8 cellular contexts compared by ENCODE assay signal in genomic region chr22:33920927-33921575, GRCh38. TPM values are rescaled to one million over a fixed set of nuclear protein-coding genes. Genes with fewer than 3 reads are reported as not detected.
DNase-seq lines count a peak whose midpoint lies in the region; ATAC-seq, FAIRE-seq and TF ChIP-seq lines count a peak whose summit lies in the region.

No MANE protein-coding gene starts in this region.

- no peak for TF ChIP-seq RAD21 in K562 (CRISPR knock-in tag; conservative IDR thresholded peaks at IDR 0.05 in 1 of 2, IDR thresholded peaks at IDR 0.05 in 1 of 2)

- intact Hi-C loops in K562 (cut with micrococcal nuclease) (loop anchor here (5.0 to 10.0 kb wide), 2 partner anchors 1104 to 1311 kb away; no protein-coding TSS in a partner anchor), aorta (cut with DNase I) (loop anchor here (5.0 to 10.0 kb wide), 7 partner anchors 69 to 619 kb away; no protein-coding TSS in a partner anchor)

- no peak for TF ChIP-seq EP300 in K562 (IDR thresholded peaks at IDR 0.05; ENCODE audit: low read length)

- no peaks in the 10 kb centered on the region for H3K36me3 ChIP-seq in K562 (ENCODE audit: control insufficient read depth, insufficient read depth, low read length)
- no peaks in the 10 kb centered on the region for H3K36me3 ChIP-seq in aorta (ENCODE audit: control insufficient read depth in 1 of 2, insufficient read depth in 2 of 2, low read length in 1 of 2)

- no peaks in the 10 kb centered on the region for H3K79me2 ChIP-seq in K562 (ENCODE audit: control insufficient read depth, insufficient read depth, low read length)

- H3K27me3 ChIP-seq in K562 (ENCODE audit: control insufficient read depth in 2 of 2, insufficient read depth in 2 of 2, low read length in 2 of 2), result no peaks in the 10 kb centered on the region
- no peaks in the 10 kb centered on the region for H3K27me3 ChIP-seq in aorta (ENCODE audit: control insufficient read depth in 1 of 2, insufficient read depth in 2 of 2, low read length in 1 of 2)

- H3K4me3 ChIP-seq in GM12865 (ENCODE audit: low read depth, low read length) (peak overlapping the region; percentile 85), K562 (peak overlapping the region; percentile 19; the same call in 1 of the 2 replicates), aorta (ENCODE audit: low read length in 2 of 2) (peak overlapping the region; percentile 69 to 90)

- H3K9me3 ChIP-seq in K562 (replicated peaks; ENCODE audit: control insufficient read depth, insufficient read depth, low read depth, low read length) (no peaks in the 10 kb centered on the region), aorta (ENCODE audit: control insufficient read depth, low read length) (no peaks in the 10 kb centered on the region)

- WGBS in K562 (ENCODE audit: insufficient coverage, low coverage, missing lambda C conversion rate), result 80% methylated on average over 3 of the region's 72 CpGs
- WGBS in aorta, 2 donors, result 0 to 1% methylated on average over 66 to 72 of the region's 72 CpGs

- H3K4me1 ChIP-seq in K562 (replicated peaks in 1 of 2; ENCODE audit: control insufficient read depth in 2 of 2, insufficient read depth in 2 of 2, low read length in 2 of 2) (peaks cover 0 to 17% of the 10 kb centered on the region in 2 experiments; a peak in 2 of 5 replicates), aorta (ENCODE audit: control insufficient read depth in 1 of 2, insufficient read depth in 2 of 2, low read length in 2 of 2) (peaks cover 0 to 2% of the 10 kb centered on the region in 2 donors)

- no peak for TF ChIP-seq POLR2A in K562 (conservative IDR thresholded peaks at IDR 0.05)

- BruUV-seq in K562 (replicated peaks; lab: Mats Ljungman, UMichigan), result no TSS peak

- CTCF ChIA-PET in K562 (lab: Yijun Ruan, JAX; ENCODE audit: low intra/inter-chr PET ratio), result no interaction called here

- no peak overlapping the region for H3K9ac ChIP-seq in K562 (ENCODE audit: insufficient read depth in 1 of 2, low read depth in 2 of 2, low read length in 2 of 2)

- TF ChIP-seq CTCF in GM12865 (IDR thresholded peaks at IDR 0.05; ENCODE audit: insufficient read depth, low read depth, low read length, missing control alignments) (no peak), K562 (IDR thresholded peaks at IDR 0.05 in 2 of 3, conservative IDR thresholded peaks at IDR 0.05 in 1 of 3; ENCODE audit: insufficient read depth in 2 of 3, low read depth in 1 of 3, low read length in 3 of 3) (no peak)

- in situ Hi-C loops in K562 (cut with MboI), result no loop called here

- no peak for FAIRE-seq in K562 (lab: Jason Lieb, UNC)

- no peak overlapping the region for H3K27ac ChIP-seq in K562 (ENCODE audit: extremely low read depth, low read depth, low read length)
- peak overlapping the region; percentile 6 to 34 for H3K27ac ChIP-seq in aorta (ENCODE audit: low read depth in 1 of 2, low read length in 2 of 2)

- no peak overlapping the region for H2AFZ ChIP-seq in K562 (ENCODE audit: low read depth, low read length)

- no peak overlapping the region for H3K4me2 ChIP-seq in K562 (ENCODE audit: insufficient read depth, low read length)

- H3K9me1 ChIP-seq in K562 (ENCODE audit: control insufficient read depth, insufficient read depth, low read length), result no peaks in the 10 kb centered on the region

- H4K20me1 ChIP-seq in K562 (replicated peaks; ENCODE audit: control insufficient read depth, insufficient read depth, low read length), result no peaks in the 10 kb centered on the region

- peak; percentile 98 for DNase-seq in GM12865 (ENCODE audit: low read depth)
- DNase-seq in NCI-H1436 (lab: John Stamatoyannopoulos, UW), result peak; percentile 95
- peak; percentile 97 for DNase-seq in T1000 (lab: John Stamatoyannopoulos, UW)
- peak; percentile 85 to 92 (median 90) for DNase-seq in K562 (ENCODE audit: extremely low read depth in 1 of 4, low spot score in 3 of 4)
- DNase-seq in hypothalamus (lab: John Stamatoyannopoulos, UW), result peak; percentile 67 to 99 (median 97)
- DNase-seq in retina, result peak; percentile 98
- DNase-seq in aorta, result peak; percentile 99 to 100

- POLR2A ChIA-PET in K562 (lab: Yijun Ruan, JAX), result interaction anchor here (0.6 kb wide), 1 partner anchor 1009 kb away, joined by 3 read pairs; no protein-coding TSS in a partner anchor

- ATAC-seq in HG02759 (IDR thresholded peaks at IDR 0.05; ENCODE audit: unreplicated experiment) (peak; percentile 74), K562 (peak; percentile 100), aorta (ENCODE audit: low FRiP score) (peak; percentile 96)

TF ChIP-seq in K562, 482 proteins besides CTCF, POLR2A, EP300 and RAD21 (continues in another document):
- TF ChIP-seq XRCC5 (IDR thresholded peaks at IDR 0.05; ENCODE audit: low read depth, low read length), result no peak
- no peak for TF ChIP-seq SMAD4 (CRISPR knock-in tag; conservative IDR thresholded peaks at IDR 0.05)
- no peak for TF ChIP-seq DLX4 (CRISPR knock-in tag; IDR thresholded peaks at IDR 0.05)
- no peak for TF ChIP-seq NCOA6 (IDR thresholded peaks at IDR 0.05)
- TF ChIP-seq POLR2B (IDR thresholded peaks at IDR 0.05; ENCODE audit: low read depth, partially characterized antibody), result no peak
- no peak for TF ChIP-seq SOX6 (IDR thresholded peaks at IDR 0.05)
- TF ChIP-seq ELF4 (CRISPR knock-in tag; IDR thresholded peaks at IDR 0.05), result no peak
- TF ChIP-seq CTBP1 (IDR thresholded peaks at IDR 0.05; ENCODE audit: borderline replicate concordance), result 0 out of 2 replicates have a peak, but pooled peaks have one; percentile 37
- no peak for TF ChIP-seq ZNF347 (CRISPR knock-in tag; IDR thresholded peaks at IDR 0.05; ENCODE audit: low read depth)
- TF ChIP-seq CBX8 (IDR thresholded peaks at IDR 0.05; ENCODE audit: borderline replicate concordance, extremely low read depth, low read depth, low read length, poor library complexity, severe bottlenecking), result no peak
- TF ChIP-seq, protein P1, sequence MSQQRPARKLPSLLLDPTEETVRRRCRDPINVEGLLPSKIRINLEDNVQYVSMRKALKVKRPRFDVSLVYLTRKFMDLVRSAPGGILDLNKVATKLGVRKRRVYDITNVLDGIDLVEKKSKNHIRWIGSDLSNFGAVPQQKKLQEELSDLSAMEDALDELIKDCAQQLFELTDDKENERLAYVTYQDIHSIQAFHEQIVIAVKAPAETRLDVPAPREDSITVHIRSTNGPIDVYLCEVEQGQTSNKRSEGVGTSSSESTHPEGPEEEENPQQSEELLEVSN (IDR thresholded peaks at IDR 0.05; ENCODE audit: borderline replicate concordance in 1 of 2, extremely low read depth in 1 of 2, insufficient read depth in 1 of 2, insufficient read length in 1 of 2, low read depth in 1 of 2, low read length in 1 of 2, poor library complexity in 1 of 2, severe bottlenecking in 1 of 2), result peak in 1 of 2 experiments; percentile 65
- no peak for TF ChIP-seq KHSRP (IDR thresholded peaks at IDR 0.05)

RNA-seq across cellular contexts. Expression of gene LARGE1, which starts 0.8 kb away (rescaled TPM):
- total RNA-seq in K562 (2011; cell fraction: chromatin; rRNA removed; ENCODE audit: low replicate concordance), result 0.70 and 0.79 TPM in 2 replicates
- 0.53 and 2.0 TPM in 2 replicates for total RNA-seq in K562 (2011; cell fraction: nucleolus; rRNA removed)
- total RNA-seq in K562 (2011; cell fraction: nucleoplasm; rRNA removed), result 0.76 and 0.81 TPM in 2 replicates
- total RNA-seq in K562 (2014; rRNA removed) (0.14 TPM in 1 of 2 replicates, not detected in the other), K562 (2014; rRNA removed; fragmentation: Illumina TruSeq; extraction: Trizol) (0.04 TPM in 1 of 2 replicates, not detected in the other), K562 (2015; rRNA removed; fragmentation: Illumina TruSeq; extraction: Trizol) (0.25 TPM in 1 of 2 replicates, not detected in the other), K562 (2021) (0.22 and 0.66 TPM in 2 replicates), aorta (10 to 100 TPM; 41.7 to 52.5 TPM)
- polyA plus RNA-seq in K562 (2011; rRNA removed) (0.14 and 0.20 TPM in 2 replicates), K562 (2014; fragmentation: Illumina TruSeq; extraction: Trizol) (not detected in 2 replicates), K562 (2014; fragmentation: Nextera tagmentation; extraction: Ambion mirVana) (under 1 TPM in 1 of 2 experiments, not detected in 1; 0.01 TPM), K562 (2014; rRNA removed) (0.04 and 0.05 TPM in 2 replicates), aorta (1 to 10 TPM; 2.6 to 6.3 TPM)
- 0.04 TPM in 1 of 2 replicates, not detected in the other for polyA plus RNA-seq in K562 (2011; cell fraction: cytosol; rRNA removed)
- polyA plus RNA-seq in K562 (2011; cell fraction: nucleus; rRNA removed), result 0.24 and 0.29 TPM in 2 replicates
- polyA plus RNA-seq in K562 (2012), result 0.10 and 0.61 TPM in 2 replicates
- 0.06 TPM in 1 of 2 replicates, not detected in the other for polyA minus RNA-seq in K562 (2011; rRNA and poly(A)+ RNA removed)
- not detected in 2 replicates for polyA minus RNA-seq in K562 (2011; cell fraction: cytosol; rRNA and poly(A)+ RNA removed)
- polyA minus RNA-seq in K562 (2011; cell fraction: nucleus; rRNA and poly(A)+ RNA removed), result 0.13 and 0.78 TPM in 2 replicates

Comparison
In these comparisons a context has a peak if more than half of its experiments do, and no peak if none do; other contexts are left out.
1. H3K4me3 ChIP-seq: peak in every context shown above with its lines; median percentile 85 in GM12865; 80 in aorta; 19 in K562.
2. RNA of gene LARGE1, which starts 0.8 kb away (total RNA-seq): 41.7 to 52.5 TPM in aorta; 0.04 to 2.0 TPM in K562; every median in the first group is over 10 times any median in the second.
3. Peak in every context shown above with its lines, with median percentiles within 50 percentile points of each other: DNase-seq and ATAC-seq.